ENCODE assay signal across 17 cellular contexts in genomic region chr7:94243312-94243711, GRCh38.
A peak's percentile ranks its signal among the peaks of the same experiment; 100 is the strongest.
DNase-seq lines count a peak whose midpoint lies in the region; ATAC-seq, FAIRE-seq and TF ChIP-seq lines count a peak whose summit lies in the region.
"Had no signal": no experiment of that assay in that cellular context is flagged by ENCODE, and none has a peak within 500 bp of the region (broad histone marks: within the 10 kb centered on the region; RNA-seq: fewer than 3 reads in every experiment).

No MANE protein-coding gene starts in this region.

- H2BK15ac ChIP-seq in IMR-90 (ENCODE audit: low read depth, low read length) (no peak overlapping the region), H1 (ENCODE audit: low read length) (no peak overlapping the region), mesendoderm (replicated peaks; ENCODE audit: low read depth) (no peak overlapping the region)

- H3K4ac ChIP-seq in IMR-90 (ENCODE audit: low read depth, low read length) (no peak overlapping the region), H1 (replicated peaks; ENCODE audit: insufficient read length, low read depth, low read length) (no peak overlapping the region), mesendoderm (ENCODE audit: low read depth, low read length) (no peak overlapping the region)

- no peak overlapping the region for H2BK12ac ChIP-seq in H1 (ENCODE audit: low read depth, low read length)

- FAIRE-seq in H1 (lab: Jason Lieb, UNC), result peak; percentile 28
- FAIRE-seq: GM19239, H54 had no signal

- WGBS in IMR-90 (ENCODE audit: extremely low coverage in 2 of 2, insufficient read length in 1 of 2), 2 experiments, result no CpG with 5 or more reads among the region's 7 CpGs
- WGBS in H1 (ENCODE audit: extremely low coverage in 1 of 2, insufficient coverage in 1 of 2, insufficient read length in 1 of 2, insufficient replicate concordance in 2 of 2, low coverage in 1 of 2, low lambda C conversion rate in 2 of 2, missing lambda C conversion rate in 1 of 2), 2 experiments, result 73% methylated on average over 7 of the region's 7 CpGs; no CpG with 5 or more reads in 1 of the 2 experiments
- no CpG with 5 or more reads among the region's 7 CpGs for WGBS in mesendoderm (ENCODE audit: extremely low coverage, insufficient coverage, low lambda C conversion rate)

- H3K14ac ChIP-seq in IMR-90 (replicated peaks; ENCODE audit: low read depth, low read length), result no peak overlapping the region
- no peak overlapping the region for H3K14ac ChIP-seq in H1 (ENCODE audit: insufficient read length)

- H3K9ac ChIP-seq in IMR-90 (ENCODE audit: low read depth, low read length) (no peak overlapping the region), H1 (replicated peaks in 1 of 4; ENCODE audit: extremely low read depth in 1 of 4, low read depth in 3 of 4, low read length in 3 of 4) (no peak overlapping the region), mesendoderm (ENCODE audit: low read length) (no peak overlapping the region)
- H3K9ac ChIP-seq: BLaER1 treated with 17β-estradiol and CSF1 and Interleukin-3, amounts not matched to agents 10 nM and 100 nM had no signal

- H4K5ac ChIP-seq in IMR-90 (ENCODE audit: low read depth, low read length), result no peak overlapping the region
- no peak overlapping the region for H4K5ac ChIP-seq in H1 (ENCODE audit: insufficient read length, low read depth, low read length)
- H4K5ac ChIP-seq in mesendoderm (ENCODE audit: low read length), result no peak overlapping the region

- H3K79me1 ChIP-seq in IMR-90 (ENCODE audit: low read depth in 1 of 2, low read length in 2 of 2) (no peaks in the 10 kb centered on the region), H1 (ENCODE audit: low read depth, low read length) (no peaks in the 10 kb centered on the region), mesendoderm (ENCODE audit: low read length) (no peaks in the 10 kb centered on the region)

- H3K23ac ChIP-seq in IMR-90 (ENCODE audit: low read depth, low read length) (no peak overlapping the region), H1 (ENCODE audit: insufficient read length) (no peak overlapping the region), mesendoderm (ENCODE audit: low read length) (no peak overlapping the region)

- H3K27ac ChIP-seq in IMR-90 (ENCODE audit: insufficient read depth, low read length), result no peak overlapping the region
- no peak overlapping the region for H3K27ac ChIP-seq in H1 (ENCODE audit: low read depth, low read length)
- no peak overlapping the region for H3K27ac ChIP-seq in mesendoderm (ENCODE audit: low read depth, low read length)
- H3K27ac ChIP-seq: BLaER1 treated with 17β-estradiol and CSF1 and Interleukin-3, amounts not matched to agents 10 nM and 100 nM had no signal

- H4K20me1 ChIP-seq in IMR-90 (ENCODE audit: insufficient read depth, low read length) (no peaks in the 10 kb centered on the region), H1 (replicated peaks in 1 of 2; ENCODE audit: control insufficient read depth in 1 of 2, insufficient read depth in 2 of 2, low read length in 2 of 2) (no peaks in the 10 kb centered on the region)
- H4K20me1 ChIP-seq: BLaER1 treated with 17β-estradiol and CSF1 and Interleukin-3, amounts not matched to agents 10 nM and 100 nM had no signal

- intact Hi-C loops in IMR-90 (cut with micrococcal nuclease), result no loop called here

- TF ChIP-seq CTCF in IMR-90 (conservative IDR thresholded peaks at IDR 0.05; ENCODE audit: low read depth, low read length), result no peak
- peak; percentile 16 to 39 (median 37); a peak in 2 of 4 replicates for TF ChIP-seq CTCF in H1 (IDR thresholded peaks at IDR 0.05; ENCODE audit: control extremely low read depth in 1 of 3, insufficient read depth in 1 of 3, low read depth in 1 of 3, low read length in 3 of 3)

- no peaks in the 10 kb centered on the region for H3K9me3 ChIP-seq in IMR-90 (ENCODE audit: control insufficient read depth, insufficient read depth, low read length)
- H3K9me3 ChIP-seq in H1 (ENCODE audit: insufficient read depth in 2 of 2, low read depth in 1 of 2, low read length in 1 of 2), result no peaks in the 10 kb centered on the region
- H3K9me3 ChIP-seq: BLaER1 treated with 17β-estradiol and CSF1 and Interleukin-3, amounts not matched to agents 10 nM and 100 nM had no signal

- no peak overlapping the region for H2BK5ac ChIP-seq in IMR-90 (ENCODE audit: low read depth, low read length, poor library complexity, severe bottlenecking)
- no peak overlapping the region for H2BK5ac ChIP-seq in H1 (ENCODE audit: low read depth, low read length)
- H2BK5ac ChIP-seq in mesendoderm (ENCODE audit: low read length), result no peak overlapping the region

- no TSS peak for BruUV-seq in IMR-90 (replicated peaks; lab: Mats Ljungman, UMichigan)

- no peak overlapping the region for H3K18ac ChIP-seq in IMR-90 (ENCODE audit: low read depth, low read length)
- no peak overlapping the region for H3K18ac ChIP-seq in H1 (ENCODE audit: extremely low read depth, low read length)
- no peak overlapping the region for H3K18ac ChIP-seq in mesendoderm (ENCODE audit: low read length)

- no peaks in the 10 kb centered on the region for H3K9me1 ChIP-seq in IMR-90 (ENCODE audit: insufficient read depth, low read length)

- POLR2A ChIA-PET in IMR-90 (lab: Charles Lee; ENCODE audit: unreplicated experiment), result no interaction called here
- POLR2A ChIA-PET in H1 (lab: Charles Lee; ENCODE audit: partially characterized antibody), result no interaction called here

- no peak for TF ChIP-seq EP300 in H1 (IDR thresholded peaks at IDR 0.05; ENCODE audit: borderline replicate concordance in 1 of 2, low read depth in 2 of 2, low read length in 2 of 2)

- H2AK9ac ChIP-seq in IMR-90 (replicated peaks; ENCODE audit: low read depth, low read length, poor library complexity), result no peak overlapping the region

- H2AK5ac ChIP-seq in IMR-90 (ENCODE audit: low read depth, low read length) (no peak overlapping the region), H1 (ENCODE audit: low read depth, low read length) (no peak overlapping the region), mesendoderm (ENCODE audit: low read length) (no peak overlapping the region)

- in situ Hi-C loops in IMR-90 (cut with MboI; ENCODE audit: low sequenced_read_pairs), result no loop called here

- H4K8ac ChIP-seq in IMR-90 (ENCODE audit: low read depth in 2 of 2, low read length in 2 of 2), result no peak overlapping the region
- no peak overlapping the region for H4K8ac ChIP-seq in H1 (ENCODE audit: extremely low read depth, insufficient read depth, low read length)
- H4K8ac ChIP-seq in mesendoderm (ENCODE audit: low read depth, low read length), result no peak overlapping the region

- dilution Hi-C loops in IMR-90 (cut with HindIII; ENCODE audit: low sequenced_read_pairs, unreplicated experiment), result no loop called here

- no peak overlapping the region for H3K56ac ChIP-seq in IMR-90 (ENCODE audit: extremely low read depth, insufficient read depth, low read length)
- no peak overlapping the region for H3K56ac ChIP-seq in H1 (replicated peaks; ENCODE audit: insufficient read length, low read depth, low read length)
- no peak overlapping the region for H3K56ac ChIP-seq in mesendoderm (ENCODE audit: low read length)

- no peak for TF ChIP-seq POLR2A in IMR-90 (IDR thresholded peaks at IDR 0.05; ENCODE audit: low read depth, low read length)
- no peak for TF ChIP-seq POLR2A in H1 (IDR thresholded peaks at IDR 0.05; ENCODE audit: control extremely low read depth in 1 of 2, low read depth in 2 of 2, low read length in 2 of 2)

- H3K36me3 ChIP-seq in IMR-90 (ENCODE audit: control insufficient read depth, insufficient read depth, low read length) (no peaks in the 10 kb centered on the region), H1 (ENCODE audit: control insufficient read depth in 2 of 4, insufficient read depth in 4 of 4, low read length in 3 of 4) (no peaks in the 10 kb centered on the region), mesendoderm (ENCODE audit: control insufficient read depth, insufficient read depth, low read length) (no peaks in the 10 kb centered on the region)
- H3K36me3 ChIP-seq: BLaER1 treated with 17β-estradiol and CSF1 and Interleukin-3, amounts not matched to agents 10 nM and 100 nM had no signal

- H3K4me1 ChIP-seq in IMR-90 (ENCODE audit: control insufficient read depth, insufficient read depth, low read length) (no peaks in the 10 kb centered on the region), H1 (replicated peaks in 1 of 4; ENCODE audit: control insufficient read depth in 3 of 4, insufficient read depth in 4 of 4, low read length in 3 of 4) (no peaks in the 10 kb centered on the region), mesendoderm (ENCODE audit: control insufficient read depth, low read depth, low read length) (no peaks in the 10 kb centered on the region)

- H4K91ac ChIP-seq in IMR-90 (ENCODE audit: insufficient read depth, low read depth, low read length), result no peak overlapping the region
- H4K91ac ChIP-seq in H1 (replicated peaks; ENCODE audit: insufficient read length, low read length), result no peak overlapping the region

- no peak overlapping the region for H3K4me2 ChIP-seq in IMR-90 (ENCODE audit: low read depth, low read length)
- no peak overlapping the region for H3K4me2 ChIP-seq in H1 (ENCODE audit: insufficient read depth in 1 of 2, low read depth in 2 of 2, low read length in 2 of 2)
- H3K4me2 ChIP-seq in mesendoderm (ENCODE audit: low read length), result no peak overlapping the region
- H3K4me2 ChIP-seq: BLaER1 treated with 17β-estradiol and CSF1 and Interleukin-3, amounts not matched to agents 10 nM and 100 nM had no signal

- peak overlapping the region; percentile 37 for H2AFZ ChIP-seq in IMR-90 (replicated peaks; ENCODE audit: low read length, poor library complexity)
- H2AFZ ChIP-seq in H1 (ENCODE audit: low read length), result no peak overlapping the region

- DNase-seq in ELF-1 (ENCODE audit: low read depth, low spot score) (peak; percentile 10), IMR-90 (no peak), H1 (ENCODE audit: low read depth in 1 of 2, low spot score in 2 of 2) (peak in 1 of 2 experiments; percentile 52), mesendoderm (peak; percentile 59), T-helper 2 cell (no peak), NCI-H345 treated with DMSO at 0.1 percent for 48 hours (lab: John Stamatoyannopoulos, UW; ENCODE audit: unreplicated experiment) (no peak), NCI-H1436 treated with DMSO at 0.1 percent for 48 hours (lab: John Stamatoyannopoulos, UW) (no peak), AG08395 (ENCODE audit: low spot score) (no peak)
- DNase-seq: 8988T; CD4-positive, alpha-beta T cell; DMS153; DMS79 treated with DMSO at 0.1 percent for 48 hours; EL; GDM1 had no signal

- H3K27me3 ChIP-seq in IMR-90 (ENCODE audit: control insufficient read depth, insufficient read depth, low read length) (no peaks in the 10 kb centered on the region; the same call in 1 of the 2 replicates), H1 (replicated peaks in 1 of 4; ENCODE audit: control insufficient read depth in 3 of 4, extremely low read depth in 1 of 4, insufficient read depth in 3 of 4, low read length in 3 of 4) (peaks cover 4 to 17% (median 8%) of the 10 kb centered on the region in 4 experiments; a peak in 5 of 7 replicates), mesendoderm (ENCODE audit: insufficient read depth, low read length, poor library complexity) (no peaks in the 10 kb centered on the region)
- H3K27me3 ChIP-seq: BLaER1 treated with 17β-estradiol and CSF1 and Interleukin-3, amounts not matched to agents 10 nM and 100 nM had no signal

- H2BK120ac ChIP-seq in IMR-90 (ENCODE audit: low read depth, low read length), result no peak overlapping the region
- H2BK120ac ChIP-seq in H1 (replicated peaks; ENCODE audit: low read depth, low read length), result no peak overlapping the region
- no peak overlapping the region for H2BK120ac ChIP-seq in mesendoderm (ENCODE audit: low read depth, low read length)

- ATAC-seq in IMR-90 (ENCODE audit: low read depth), result no peak

- no peak for TF ChIP-seq RAD21 in IMR-90 (IDR thresholded peaks at IDR 0.05; ENCODE audit: low read length)
- peak; percentile 38 to 56; a peak in 3 of 4 replicates for TF ChIP-seq RAD21 in H1 (IDR thresholded peaks at IDR 0.05 in 1 of 2, conservative IDR thresholded peaks at IDR 0.05 in 1 of 2; ENCODE audit: low read depth in 2 of 2, low read length in 2 of 2)

- H3K79me2 ChIP-seq in H1 (ENCODE audit: control insufficient read depth in 1 of 2, insufficient read depth in 2 of 2, low read length in 2 of 2) (no peaks in the 10 kb centered on the region), mesendoderm (ENCODE audit: control insufficient read depth, insufficient read depth, low read length) (no peaks in the 10 kb centered on the region)

- no peak overlapping the region for H3K4me3 ChIP-seq in IMR-90 (ENCODE audit: insufficient read depth, low read depth, low read length)
- H3K4me3 ChIP-seq in H1 (ENCODE audit: extremely low read depth in 1 of 4, insufficient read depth in 2 of 4, low read depth in 3 of 4, low read length in 4 of 4), result no peak overlapping the region
- no peak overlapping the region for H3K4me3 ChIP-seq in mesendoderm (ENCODE audit: low read length)
- H3K4me3 ChIP-seq: BLaER1 treated with 17β-estradiol and CSF1 and Interleukin-3, amounts not matched to agents 10 nM and 100 nM had no signal

- CTCF ChIA-PET in IMR-90 (lab: Yijun Ruan, JAX), result no interaction called here
- CTCF ChIA-PET in H1 (lab: Charles Lee; ENCODE audit: partially characterized antibody), result no interaction called here

- H3K23me2 ChIP-seq in H1 (ENCODE audit: low read depth, low read length), result no peaks in the 10 kb centered on the region

- H2BK20ac ChIP-seq in IMR-90 (ENCODE audit: low read depth, low read length) (no peak overlapping the region), H1 (ENCODE audit: low read length) (no peak overlapping the region)

Comparison
In these comparisons a context has a peak if more than half of its experiments do, and no peak if none do; other contexts are left out.
1. DNase-seq: peak in ELF-1 (single experiment) and mesendoderm (single experiment); none in IMR-90 (single experiment), T-helper 2 cell (0 of 5), NCI-H345 treated with DMSO at 0.1 percent for 48 hours (single experiment), NCI-H1436 treated with DMSO at 0.1 percent for 48 hours (single experiment) and AG08395 (single experiment).